10 cellular contexts compared by ENCODE assay signal in genomic region chr10:14543904-14544210, GRCh38.
A peak's percentile ranks its signal among the peaks of the same experiment; 100 is the strongest.
DNase-seq lines count a peak whose midpoint lies in the region; ATAC-seq and TF ChIP-seq lines count a peak whose summit lies in the region.
"Had no signal": no experiment of that assay in that cellular context is flagged by ENCODE, and none has a peak within 500 bp of the region (broad histone marks: within the 10 kb centered on the region; RNA-seq: fewer than 3 reads in every experiment).

No MANE protein-coding gene starts in this region.

- ATAC-seq in Right ventricle myocardium superior (ENCODE audit: poor library complexity), result peak; percentile 10
- ATAC-seq in Right ventricle myocardium inferior, result no peak
- no peak for ATAC-seq in HG02885 (IDR thresholded peaks at IDR 0.05; ENCODE audit: poor library complexity, unreplicated experiment)
- no peak for ATAC-seq in omental fat pad (ENCODE audit: low FRiP score)

- H2AFZ ChIP-seq in hepatocyte, result no peak overlapping the region
- H2AFZ ChIP-seq: GM23248 had no signal

- H3K79me2 ChIP-seq in hepatocyte, result peaks cover 86% of the 10 kb centered on the region

- DNase-seq in Right ventricle myocardium superior, result no peak
- DNase-seq in Right ventricle myocardium inferior (ENCODE audit: missing footprints), result no peak
- DNase-seq in hepatocyte (ENCODE audit: low spot score), result no peak
- DNase-seq in NCI-H187 treated with DMSO at 0.1 percent for 48 hours (lab: John Stamatoyannopoulos, UW), result no peak
- no peak for DNase-seq in omental fat pad (ENCODE audit: low spot score)
- DNase-seq: AML-193 had no signal

- intact Hi-C loops in Right ventricle myocardium superior (cut with DNase I), result no loop called here
- intact Hi-C loops in Right ventricle myocardium inferior (cut with DNase I), result no loop called here

- no peaks in the 10 kb centered on the region for H3K36me3 ChIP-seq in hepatocyte (replicated peaks; ENCODE audit: insufficient read depth, low read depth)
- peaks cover 0 to 2% of the 10 kb centered on the region in 2 donors for H3K36me3 ChIP-seq in stomach smooth muscle (ENCODE audit: control insufficient read depth in 2 of 2, insufficient read depth in 2 of 2, low read length in 2 of 2)

- H3K4me1 ChIP-seq in hepatocyte (ENCODE audit: insufficient read depth) (peaks cover 11% of the 10 kb centered on the region), stomach smooth muscle (ENCODE audit: control insufficient read depth, insufficient read depth, low read length) (peaks cover 9% of the 10 kb centered on the region)

- no peak overlapping the region for H3K4me2 ChIP-seq in hepatocyte

- no peaks in the 10 kb centered on the region for H3K9me2 ChIP-seq in hepatocyte (replicated peaks; ENCODE audit: insufficient read depth)

- H4K20me1 ChIP-seq in hepatocyte (ENCODE audit: insufficient read depth, poor library complexity, severe bottlenecking), result no peaks in the 10 kb centered on the region

- no peak for TF ChIP-seq CTCF in VCaP (conservative IDR thresholded peaks at IDR 0.05)
- TF ChIP-seq CTCF in hepatocyte (IDR thresholded peaks at IDR 0.05; ENCODE audit: poor library complexity), result no peak
- no peak for TF ChIP-seq CTCF in omental fat pad (IDR thresholded peaks at IDR 0.05)

- WGBS in hepatocyte (ENCODE audit: low lambda C conversion rate, missing lambda C conversion rate), result 86% methylated on average over 3 of the region's 3 CpGs

- no peak overlapping the region for H3K9ac ChIP-seq in stomach smooth muscle (ENCODE audit: low read length in 2 of 2)
- H3K9ac ChIP-seq: GM23248 had no signal

- H3K9me3 ChIP-seq in hepatocyte (ENCODE audit: low read depth) (no peaks in the 10 kb centered on the region), stomach smooth muscle (ENCODE audit: control insufficient read depth in 2 of 2, low read length in 2 of 2) (no peaks in the 10 kb centered on the region)

- H3K4me3 ChIP-seq in hepatocyte, result no peak overlapping the region
- H3K4me3 ChIP-seq in stomach smooth muscle (ENCODE audit: low read length in 2 of 2), result no peak overlapping the region
- H3K4me3 ChIP-seq: GM23248 had no signal

- no peaks in the 10 kb centered on the region for H3K27me3 ChIP-seq in hepatocyte
- no peaks in the 10 kb centered on the region for H3K27me3 ChIP-seq in stomach smooth muscle (ENCODE audit: control insufficient read depth in 1 of 2, insufficient read depth in 2 of 2, low read length in 2 of 2)

- H3K27ac ChIP-seq in VCaP (peak overlapping the region; percentile 33; the same call in 1 of the 2 replicates), hepatocyte (peak overlapping the region; percentile 1), stomach smooth muscle (ENCODE audit: low read length) (peak overlapping the region; percentile 3)
- H3K27ac ChIP-seq: GM23248 had no signal
